In the genomic region with DNA sequence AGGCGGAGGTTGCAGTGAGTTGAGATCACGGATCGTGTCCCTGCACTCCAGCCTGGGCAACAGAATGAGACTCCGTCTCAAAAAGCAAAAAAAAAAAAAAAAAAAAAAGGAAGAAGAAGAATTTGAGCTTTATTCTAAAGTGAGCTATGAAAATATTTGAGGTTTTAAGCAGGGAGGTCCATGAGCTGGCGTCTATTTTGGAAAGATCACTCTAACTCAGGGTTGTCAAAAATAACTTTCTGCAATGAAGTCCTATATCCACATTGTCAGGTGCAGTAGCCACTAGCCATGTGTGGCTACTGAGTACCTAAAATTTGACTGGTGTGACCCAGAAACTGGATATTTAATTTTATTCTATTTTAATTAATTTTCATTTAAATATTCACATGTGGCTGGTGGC, we compare ENCODE assay signal across 22 cellular contexts.
"Had no signal": no experiment of that assay in that cellular context is flagged by ENCODE, and none has a peak within 500 bp of the region (broad histone marks: within the 10 kb centered on the region; RNA-seq: fewer than 3 reads in every experiment).

No MANE protein-coding gene starts in this region.

- H3K9me3 ChIP-seq: colonic mucosa, esophagus muscularis mucosa, esophagus squamous epithelium, gastrocnemius medialis, gastroesophageal sphincter, heart left ventricle had no signal

- H3K4me1 ChIP-seq: colonic mucosa, esophagus muscularis mucosa, esophagus squamous epithelium, foreskin keratinocyte, gastrocnemius medialis, gastroesophageal sphincter, heart left ventricle, heart right ventricle had no signal

- H3K4me3 ChIP-seq: colonic mucosa, coronary artery, dorsolateral prefrontal cortex, esophagus muscularis mucosa, esophagus squamous epithelium, gastrocnemius medialis, gastroesophageal sphincter, heart left ventricle, heart right ventricle had no signal

- DNase-seq: colonic mucosa; cortex of kidney; dermis blood vessel endothelial cell; dorsolateral prefrontal cortex; effector CD4-positive, alpha-beta T cell; effector CD8-positive, alpha-beta T cell; effector memory CD4-positive, alpha-beta T cell; effector memory CD8-positive, alpha-beta T cell; erythroblast; esophagus squamous epithelium; foreskin fibroblast; foreskin keratinocyte; foreskin melanocyte; gastrocnemius medialis; glutamatergic neuron; head of caudate nucleus; heart left ventricle; heart right ventricle had no signal

- H3K27ac ChIP-seq: colonic mucosa, coronary artery, dorsolateral prefrontal cortex, epithelial cell of prostate, esophagus muscularis mucosa, esophagus squamous epithelium, foreskin keratinocyte, gastrocnemius medialis, gastroesophageal sphincter, heart left ventricle, heart right ventricle had no signal

- H3K36me3 ChIP-seq: colonic mucosa, esophagus muscularis mucosa, esophagus squamous epithelium, gastrocnemius medialis, gastroesophageal sphincter, heart left ventricle, heart right ventricle had no signal

- H3K27me3 ChIP-seq: colonic mucosa, esophagus muscularis mucosa, foreskin keratinocyte, gastrocnemius medialis, heart left ventricle, heart right ventricle had no signal
